Comparison of ENCODE assay signal across 22 cellular contexts in genomic region chr12:50441763-50442162, GRCh38. TPM values are rescaled to one million over a fixed set of nuclear protein-coding genes. Genes with fewer than 3 reads are reported as not detected.
"Had no signal": no experiment of that assay in that cellular context is flagged by ENCODE, and none has a peak within 500 bp of the region (broad histone marks: within the 10 kb centered on the region; RNA-seq: fewer than 3 reads in every experiment).

No MANE protein-coding gene starts in this region.

- H3K4me1 ChIP-seq: pancreas, right lobe of liver, tibial nerve had no signal

- H3K4me1 Mint-ChIP-seq: immature natural killer cell, WTC11 had no signal

- H3K27ac ChIP-seq: pancreas, right lobe of liver, tibial nerve had no signal

- H3K27ac Mint-ChIP-seq: WTC11 had no signal

- H3K4me2 ChIP-seq: SK-N-SH had no signal

- H3K9me3 ChIP-seq: pancreas, right lobe of liver, SK-N-SH, tibial nerve had no signal

- ATAC-seq: naive thymus-derived CD4-positive, alpha-beta T cell; pancreas; right lobe of liver; WTC11 had no signal

- H3K9ac ChIP-seq: SK-N-SH had no signal

- H3K4me3 Mint-ChIP-seq: immature natural killer cell; naive thymus-derived CD4-positive, alpha-beta T cell; T-helper 2 cell treated with Interferon-gamma antibody and Interleukin-4, amounts not matched to agents 5 μg/mL and 100 μg/mL, for 36 hours; WTC11 had no signal

- H3K27me3 ChIP-seq: pancreas, right lobe of liver, tibial nerve had no signal

- H3K9me3 Mint-ChIP-seq: activated T-helper 2 cell treated with anti-CD3 and anti-CD28 coated beads, Interferon-gamma antibody, Interleukin-2, Interleukin-4, amounts not matched to agents 10 μg/mL and 5 μg/mL and 100 μg/mL, durations not matched to agents 14 hours and 24 hours and 36 hours; immature natural killer cell; naive thymus-derived CD4-positive, alpha-beta T cell; T-helper 2 cell treated with Interferon-gamma antibody and Interleukin-4, amounts not matched to agents 5 μg/mL and 100 μg/mL, for 36 hours; WTC11 had no signal

- H3K4me3 ChIP-seq: pancreas, right lobe of liver, tibial nerve had no signal

- DNase-seq: activated CD4-positive, alpha-beta T cell treated with anti-CD3 and anti-CD28 coated beads for 48 hours; activated CD8-positive, alpha-beta memory T cell treated with anti-CD3 and anti-CD28 coated beads for 24 hours; activated naive CD4-positive, alpha-beta T cell treated with anti-CD3 and anti-CD28 coated beads, Interleukin-2, amount 50 U/mL, for 16 hours; effector CD4-positive, alpha-beta T cell; immature natural killer cell; mesenchymal stem cell; naive thymus-derived CD4-positive, alpha-beta T cell; pancreas; SK-N-SH; small intestine; stimulated activated CD4-positive, alpha-beta T cell treated with anti-CD3 and anti-CD28 coated beads, Interleukin-15, amount 100 ng/mL, for 24 hours; stimulated activated CD4-positive, alpha-beta T cell treated with anti-CD3 and anti-CD28 coated beads, Interleukin-2, amount 100 ng/mL, for 48 hours had no signal

- H3K27me3 Mint-ChIP-seq: naive thymus-derived CD4-positive, alpha-beta T cell had no signal

RNA-seq across cellular contexts. Expression of gene FAM186A, which starts 45.4 kb away (rescaled TPM):
- total RNA-seq: activated T-helper 2 cell treated with anti-CD3 and anti-CD28 coated beads, Interferon-gamma antibody, Interleukin-2, Interleukin-4, amounts not matched to agents 10 μg/mL and 5 μg/mL and 100 μg/mL, durations not matched to agents 14 hours and 24 hours and 36 hours; cerebellum; esophagus mucosa; liver; mucosa of gallbladder; naive thymus-derived CD4-positive, alpha-beta T cell; pancreas; right lobe of liver; subcutaneous adipose tissue; tibial nerve; WTC11 had no signal
- polyA plus RNA-seq: immature natural killer cell, SK-N-SH, small intestine had no signal
